Comparison of ENCODE assay signal across 8 cellular contexts in genomic region chr1:61083014-61083798, GRCh38. TPM values are rescaled to one million over a fixed set of nuclear protein-coding genes. Genes with fewer than 3 reads are reported as not detected.
DNase-seq lines count a peak whose midpoint lies in the region; ATAC-seq and TF ChIP-seq lines count a peak whose summit lies in the region.

No MANE protein-coding gene starts in this region.

- H3K27ac ChIP-seq in testis = peak overlapping the region; percentile 97

- TF ChIP-seq POLR2A in testis (IDR thresholded peaks at IDR 0.05) = no peak

- H3K27me3 Mint-ChIP-seq in activated CD4-positive, alpha-beta T cell treated with anti-CD3 and anti-CD28 coated beads, Interleukin-2, amount 10 ng/mL, durations not matched to agents 7 days and 5 days = peaks cover 65% of the 10 kb centered on the region

- peak overlapping the region; percentile 82 for H3K9ac ChIP-seq in endocrine pancreas (ENCODE audit: control insufficient read depth, insufficient read depth, low read length)

- H3K9me3 Mint-ChIP-seq in activated CD4-positive, alpha-beta T cell treated with anti-CD3 and anti-CD28 coated beads, Interleukin-2, amount 10 ng/mL, durations not matched to agents 7 days and 5 days = no peaks in the 10 kb centered on the region

- intact Hi-C loops in testis (cut with DNase I; ENCODE audit: low total_unique reads) = no loop called here

- peaks cover 8% of the 10 kb centered on the region for H3K36me3 Mint-ChIP-seq in activated CD4-positive, alpha-beta T cell treated with anti-CD3 and anti-CD28 coated beads, Interleukin-2, amount 10 ng/mL, durations not matched to agents 7 days and 5 days (ENCODE audit: low read depth)

- H3K4me3 Mint-ChIP-seq in activated CD4-positive, alpha-beta T cell treated with anti-CD3 and anti-CD28 coated beads, Interleukin-2, amount 10 ng/mL, durations not matched to agents 7 days and 5 days = peak overlapping the region; percentile 81

- peaks cover 40% of the 10 kb centered on the region for H3K4me1 Mint-ChIP-seq in activated CD4-positive, alpha-beta T cell treated with anti-CD3 and anti-CD28 coated beads, Interleukin-2, amount 10 ng/mL, durations not matched to agents 7 days and 5 days

- CTCF ChIA-PET in activated CD4-positive, alpha-beta T cell treated with anti-CD3 and anti-CD28 coated beads, Interleukin-2, amount 10 ng/mL, durations not matched to agents 7 days and 5 days (lab: Charles Lee) = interaction anchor here (1.1 kb wide), 1 partner anchor 33 kb away, joined by 5 read pairs; no protein-coding TSS in a partner anchor

- ATAC-seq in HG03378 (IDR thresholded peaks at IDR 0.05; ENCODE audit: unreplicated experiment) (no peak), HG02973 (IDR thresholded peaks at IDR 0.05; ENCODE audit: unreplicated experiment) (no peak)

- TF ChIP-seq CTCF in testis (IDR thresholded peaks at IDR 0.05) = no peak

- H3K4me3 ChIP-seq in endocrine pancreas (ENCODE audit: control insufficient read depth, insufficient read depth, low read length) (no peak overlapping the region), testis (peak overlapping the region; percentile 82 to 91)

- DNase-seq in activated CD4-positive, CD25-positive, alpha-beta regulatory T cell treated with anti-CD3 and anti-CD28 coated beads, Interleukin-2, amount 50 U/mL, for 72 hours = peak; percentile 33
- DNase-seq in activated CD4-positive, CD25-positive, alpha-beta regulatory T cell (lab: John Stamatoyannopoulos, UW) = no peak
- DNase-seq in activated CD4-positive, alpha-beta T cell treated with anti-CD3 and anti-CD28 coated beads, Interleukin-2, amount 10 ng/mL, durations not matched to agents 7 days and 5 days = no peak
- peak; percentile 87 for DNase-seq in mesenteric fat pad (ENCODE audit: low spot score)
- DNase-seq in testis = peak; percentile 35

- H3K27me3 ChIP-seq in endocrine pancreas (ENCODE audit: control insufficient read depth, insufficient read depth, low read length) (no peaks in the 10 kb centered on the region), testis (no peaks in the 10 kb centered on the region)

- H3K36me3 ChIP-seq in endocrine pancreas (ENCODE audit: control insufficient read depth, insufficient read depth, low read length) (no peaks in the 10 kb centered on the region), testis (ENCODE audit: low read depth, missing control alignments) (no peaks in the 10 kb centered on the region)

- POLR2A ChIA-PET in activated CD4-positive, alpha-beta T cell treated with anti-CD3 and anti-CD28 coated beads, Interleukin-2, amount 10 ng/mL, durations not matched to agents 7 days and 5 days (lab: Charles Lee) = no interaction called here

- 0 to 1% methylated on average over 53 to 85 of the region's 104 CpGs for WGBS in testis, 2 donors

- H3K9me3 ChIP-seq in endocrine pancreas (ENCODE audit: control insufficient read depth, low read length) (no peaks in the 10 kb centered on the region), testis (no peaks in the 10 kb centered on the region)

- H3K27ac Mint-ChIP-seq in activated CD4-positive, alpha-beta T cell treated with anti-CD3 and anti-CD28 coated beads, Interleukin-2, amount 10 ng/mL, durations not matched to agents 7 days and 5 days = no peak overlapping the region

- peaks cover 33% of the 10 kb centered on the region for H3K4me1 ChIP-seq in endocrine pancreas (ENCODE audit: control insufficient read depth, insufficient read depth, low read length)
- peaks cover 40% of the 10 kb centered on the region for H3K4me1 ChIP-seq in testis

RNA-seq across cellular contexts. Expression of gene NFIA, which starts 0.8 kb away (rescaled TPM):
- total RNA-seq in activated CD4-positive, alpha-beta T cell treated with anti-CD3 and anti-CD28 coated beads, Interleukin-2, amount 10 ng/mL, durations not matched to agents 7 days and 5 days = 1 to 10 TPM in 1 of 2 experiments, under 1 TPM in 1; 0.97 to 1.6 TPM
- total RNA-seq in mesenteric fat pad (111 TPM), testis (10 to 100 TPM; 53.5 to 78.9 TPM)
- 11.6 TPM for polyA plus RNA-seq in testis (ENCODE audit: insufficient read depth, low read depth, low replicate concordance)

Comparison
In these comparisons a context has a peak if more than half of its experiments do, and no peak if none do; other contexts are left out.
1. DNase-seq: peak in activated CD4-positive, CD25-positive, alpha-beta regulatory T cell treated with anti-CD3 and anti-CD28 coated beads, Interleukin-2, amount 50 U/mL, for 72 hours (single experiment), mesenteric fat pad (single experiment) and testis (single experiment); none in activated CD4-positive, CD25-positive, alpha-beta regulatory T cell (0 of 4) and activated CD4-positive, alpha-beta T cell treated with anti-CD3 and anti-CD28 coated beads, Interleukin-2, amount 10 ng/mL, durations not matched to agents 7 days and 5 days (single experiment).
2. RNA of gene NFIA, which starts 0.8 kb away (total RNA-seq): 111 TPM in mesenteric fat pad (single experiment) and 53.5 to 78.9 TPM in testis; 0.97 to 1.6 TPM in activated CD4-positive, alpha-beta T cell treated with anti-CD3 and anti-CD28 coated beads, Interleukin-2, amount 10 ng/mL, durations not matched to agents 7 days and 5 days; every median in the first group is over 10 times any median in the second.